Comparison of ENCODE assay signal across 24 cellular contexts in the genomic region with DNA sequence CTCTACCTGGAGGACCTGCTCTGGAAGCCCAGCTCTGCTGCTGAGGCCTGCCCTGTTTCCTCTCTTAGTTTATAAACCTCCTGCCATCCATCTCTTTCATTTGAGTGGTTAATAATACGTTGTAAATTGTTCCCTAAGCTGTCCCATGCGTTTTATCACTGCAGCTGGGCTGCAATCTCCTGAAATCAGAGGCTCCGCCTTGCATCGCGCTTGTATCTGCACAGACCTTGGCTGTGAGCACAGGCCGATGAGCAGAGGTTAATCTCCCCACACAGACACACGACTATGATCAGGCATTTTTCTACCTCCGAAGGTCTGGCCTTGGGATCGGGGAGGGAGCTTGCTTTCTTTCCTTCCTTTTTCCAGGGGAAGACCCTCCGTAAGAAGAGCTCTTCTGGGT.
"Had no signal": no experiment of that assay in that cellular context is flagged by ENCODE, and none has a peak within 500 bp of the region (broad histone marks: within the 10 kb centered on the region; RNA-seq: fewer than 3 reads in every experiment).

No MANE protein-coding gene starts in this region.

- ATAC-seq: activated CD8-positive, alpha-beta memory T cell treated with anti-CD3 and anti-CD28 coated beads, Interleukin-2, amount 10 ng/mL, durations not matched to agents 7 days and 5 days; T-helper 17 cell; WTC11 had no signal

- DNase-seq: activated CD4-positive, alpha-beta T cell treated with anti-CD3 and anti-CD28 coated beads for 48 hours; activated CD4-positive, alpha-beta T cell treated with anti-CD3 and anti-CD28 coated beads, Interleukin-2, amount 50 U/mL, for 4 hours; activated CD4-positive, CD25-positive, alpha-beta regulatory T cell treated with anti-CD3 and anti-CD28 coated beads, Interleukin-2, amount 50 U/mL, for 72 hours; activated CD8-positive, alpha-beta memory T cell treated with anti-CD3 and anti-CD28 coated beads, Interleukin-2, amount 10 ng/mL, durations not matched to agents 7 days and 5 days; activated effector memory CD4-positive, alpha-beta T cell treated with Interleukin-2 at 50 U/mL for 16 hours; activated naive CD4-positive, alpha-beta T cell; activated T-cell treated with anti-CD3 and anti-CD28 coated beads, Interleukin-2, amount 50 U/mL, for 24 hours; cerebellar nuclear complex; MG63; NCI-H1105; NCI-H146; NCI-H187 treated with DMSO at 0.1 percent for 48 hours; NCI-H2081 treated with DMSO at 0.1 percent for 48 hours; NCI-H446; NCI-H524; NCI-H774; NK-92 treated with Interleukin-12 subunit alpha and Interleukin-12 subunit beta, amount 100 ng/mL, for 24 hours; Peyer's patch; Right ventricle myocardium superior; SJCRH30; T-helper 17 cell; T-helper 9 cell had no signal

- H3K27ac ChIP-seq: Peyer's patch, RWPE1, SJCRH30 had no signal

- H3K9me3 ChIP-seq: MG63, Peyer's patch, SJCRH30 had no signal

- H3K4me1 ChIP-seq: Peyer's patch, SJCRH30 had no signal

- H3K27me3 ChIP-seq: Peyer's patch, SJCRH30 had no signal

- H3K4me3 ChIP-seq: MG63, Peyer's patch, SJCRH30 had no signal

- H3K36me3 ChIP-seq: MG63, Peyer's patch, SJCRH30 had no signal
